Comparison of ENCODE assay signal across 19 cellular contexts in the genomic region with DNA sequence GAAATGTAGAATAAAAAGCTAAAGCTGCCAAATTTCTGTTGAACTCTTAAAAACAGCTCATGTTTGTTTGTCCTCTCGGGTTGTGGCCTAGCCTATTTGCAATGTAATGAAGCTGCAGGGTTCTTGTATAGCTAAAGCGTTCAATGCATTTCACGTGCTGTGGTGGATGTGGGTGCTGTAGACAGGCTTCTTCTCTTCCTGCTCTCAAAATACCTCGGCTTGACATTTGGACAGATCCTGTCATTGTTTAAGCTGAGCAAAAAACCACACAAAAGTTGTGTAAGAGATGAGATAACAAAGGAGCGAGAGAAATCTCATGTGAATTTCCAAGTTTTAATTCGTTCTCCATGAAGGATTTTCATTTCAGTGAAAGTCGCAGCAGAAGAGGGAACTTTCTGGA.
DNase-seq lines count a peak whose midpoint lies in the region; ATAC-seq, FAIRE-seq and TF ChIP-seq lines count a peak whose summit lies in the region.
"Had no signal": no experiment of that assay in that cellular context is flagged by ENCODE, and none has a peak within 500 bp of the region (broad histone marks: within the 10 kb centered on the region; RNA-seq: fewer than 3 reads in every experiment).

No MANE protein-coding gene starts in this region.

- no peak overlapping the region for H3K56ac ChIP-seq in H9 (ENCODE audit: insufficient read length, low read depth, low read length)

- no peak overlapping the region for H3K27ac ChIP-seq in H9 (ENCODE audit: insufficient read length, low read depth, low read length)
- H3K27ac ChIP-seq in brain microvascular endothelial cell: no peak overlapping the region
- no peak overlapping the region for H3K27ac ChIP-seq in small intestine (ENCODE audit: low read depth in 1 of 2, low read length in 1 of 2)
- H3K27ac ChIP-seq: pancreas, SK-N-MC, transverse colon had no signal

- no peak overlapping the region for H2BK12ac ChIP-seq in H9 (ENCODE audit: insufficient read length, low read depth, low read length)

- no peaks in the 10 kb centered on the region for H3K23me2 ChIP-seq in H9 (ENCODE audit: insufficient read length, low read depth, low read length, poor library complexity, severe bottlenecking)

- no peaks in the 10 kb centered on the region for H3K27me3 Mint-ChIP-seq in H9 (ENCODE audit: low read depth)

- H3K9me3 Mint-ChIP-seq in H9: peaks cover 5 to 10% of the 10 kb centered on the region in 2 experiments; a peak in 3 of 5 replicates
- H3K9me3 Mint-ChIP-seq: stimulated activated naive CD8-positive, alpha-beta T cell treated with anti-CD3 and anti-CD28 coated beads, Interleukin-15, Interleukin-2, amounts not matched to agents 100 ng/mL and 50 ng/mL, for 24 hours had no signal

- no peak overlapping the region for H3K14ac ChIP-seq in H9 (ENCODE audit: insufficient read depth, low read length)

- in situ Hi-C loops in brain microvascular endothelial cell (cut with HindIII; ENCODE audit: low pct_ligation_motif_present, low sequenced_read_pairs): loop anchor here (25.0 kb wide), 1 partner anchor 437 kb away; no protein-coding TSS in a partner anchor

- H3K9me3 ChIP-seq in H9 (ENCODE audit: control insufficient read depth, low read depth, low read length) (no peaks in the 10 kb centered on the region), small intestine (ENCODE audit: control insufficient read depth, low read depth) (no peaks in the 10 kb centered on the region)
- H3K9me3 ChIP-seq: pancreas, transverse colon had no signal

- H3K4me2 ChIP-seq in H9 (ENCODE audit: insufficient read depth, insufficient read length, low read length): no peak overlapping the region

- WGBS in H9 (ENCODE audit: extremely low coverage, insufficient read length, low lambda C conversion rate): no CpG with 5 or more reads among the region's 7 CpGs
- 68 to 83% (median 74%) methylated on average over 7 of the region's 7 CpGs for WGBS in small intestine, 3 donors

- H4K5ac ChIP-seq in H9 (ENCODE audit: insufficient read length, low read depth, low read length): no peak overlapping the region

- H3K4me3 ChIP-seq in brain microvascular endothelial cell (ENCODE audit: low read depth, low read length): no peak overlapping the region
- no peak overlapping the region for H3K4me3 ChIP-seq in small intestine (ENCODE audit: low read depth in 1 of 2, low read length in 2 of 2)
- H3K4me3 ChIP-seq: pancreas, SK-N-MC, transverse colon had no signal

- H4K20me1 ChIP-seq in H9 (ENCODE audit: control insufficient read depth, insufficient read depth, insufficient read length): no peaks in the 10 kb centered on the region

- peak overlapping the region in 2 of 3 experiments; percentile 77 to 83; a peak in 1 of 7 replicates for H3K27ac Mint-ChIP-seq in H9
- H3K27ac Mint-ChIP-seq: activated T-helper 2 cell treated with anti-CD3 and anti-CD28 coated beads, Interferon-gamma antibody, Interleukin-2, Interleukin-4, amounts not matched to agents 10 μg/mL and 5 μg/mL and 100 μg/mL, durations not matched to agents 14 hours and 24 hours and 36 hours; memory B cell; stimulated activated naive CD8-positive, alpha-beta T cell treated with anti-CD3 and anti-CD28 coated beads, Interleukin-15, Interleukin-2, amounts not matched to agents 100 ng/mL and 50 ng/mL, for 24 hours had no signal

- TF ChIP-seq CTCF in H9 (conservative IDR thresholded peaks at IDR 0.05) (no peak), brain microvascular endothelial cell (IDR thresholded peaks at IDR 0.05; ENCODE audit: low read depth, low read length, missing control alignments) (no peak)

- no peak for ATAC-seq in GM19397 (IDR thresholded peaks at IDR 0.05; ENCODE audit: unreplicated experiment)
- ATAC-seq: activated CD4-positive, CD25-positive, alpha-beta regulatory T cell treated with anti-CD3 and anti-CD28 coated beads, Interleukin-2, amount 50 U/mL, for 24 hours had no signal

- no peak overlapping the region for H3K4ac ChIP-seq in H9 (ENCODE audit: low read depth, low read length)

- no peak overlapping the region for H3T11ph ChIP-seq in H9 (ENCODE audit: low read length)

- DNase-seq in H9 (no peak), NCI-H226 (peak; percentile 15), brain microvascular endothelial cell (peak; percentile 45), iPS-NIHi7 (ENCODE audit: extremely low spot score) (peak; percentile 22), small intestine (no peak), NCI-H1105 (lab: John Stamatoyannopoulos, UW) (no peak), occipital lobe (lab: John Stamatoyannopoulos, UW) (no peak)
- DNase-seq: effector CD4-positive, alpha-beta T cell; naive B cell; NCI-H1436; pancreas; transverse colon had no signal

- peaks cover 8 to 10% of the 10 kb centered on the region in 2 experiments for H3K4me1 Mint-ChIP-seq in H9
- H3K4me1 Mint-ChIP-seq: memory B cell, naive B cell had no signal

- H3K4me1 ChIP-seq in H9 (ENCODE audit: insufficient read depth, low read length) (peaks cover 2% of the 10 kb centered on the region; the same call in 1 of the 2 replicates), small intestine (ENCODE audit: control insufficient read depth in 2 of 2, insufficient read depth in 1 of 2, low read depth in 1 of 2, low read length in 1 of 2) (no peaks in the 10 kb centered on the region)
- H3K4me1 ChIP-seq: transverse colon had no signal

- no peak overlapping the region for H4K91ac ChIP-seq in H9 (ENCODE audit: insufficient read length, low read depth, low read length)

- no peak overlapping the region for H4K8ac ChIP-seq in H9 (replicated peaks; ENCODE audit: insufficient read length, low read depth, low read length)

- H2AK5ac ChIP-seq in H9 (ENCODE audit: insufficient read length, low read length): no peak overlapping the region

- no peak overlapping the region for H2BK20ac ChIP-seq in H9 (ENCODE audit: low read depth, low read length, poor library complexity, severe bottlenecking)

- H2BK5ac ChIP-seq in H9 (ENCODE audit: insufficient read length, low read length): no peak overlapping the region

- H3K27me3 ChIP-seq in H9 (ENCODE audit: insufficient read depth, low read length) (no peaks in the 10 kb centered on the region), brain microvascular endothelial cell (replicated peaks) (no peaks in the 10 kb centered on the region), small intestine (ENCODE audit: control insufficient read depth in 2 of 2, insufficient read depth in 2 of 2, low read length in 2 of 2) (no peaks in the 10 kb centered on the region)
- H3K27me3 ChIP-seq: pancreas, transverse colon had no signal

- H3K9ac ChIP-seq in H9 (ENCODE audit: extremely low read depth, insufficient read length, low read length): no peak overlapping the region

- H2BK15ac ChIP-seq in H9 (ENCODE audit: low read depth, low read length): no peak overlapping the region

- no peak overlapping the region for H3K4me3 Mint-ChIP-seq in H9
- H3K4me3 Mint-ChIP-seq: memory B cell; naive B cell; stimulated activated naive CD8-positive, alpha-beta T cell treated with anti-CD3 and anti-CD28 coated beads, Interleukin-15, Interleukin-2, amounts not matched to agents 100 ng/mL and 50 ng/mL, for 24 hours had no signal

- no peaks in the 10 kb centered on the region for H3K79me1 ChIP-seq in H9 (ENCODE audit: insufficient read depth, low read depth, low read length, poor library complexity, severe bottlenecking)

- no peak overlapping the region for H3K18ac ChIP-seq in H9 (ENCODE audit: insufficient read length, low read depth, low read length)

- H3K36me3 ChIP-seq in brain microvascular endothelial cell (replicated peaks) (peaks cover 22% of the 10 kb centered on the region), small intestine (ENCODE audit: control insufficient read depth in 2 of 2, insufficient read depth in 2 of 2, low read length in 2 of 2) (peaks cover 3 to 5% of the 10 kb centered on the region in 2 donors)

- no peak for FAIRE-seq in small intestine (lab: Jason Lieb, UNC)
- FAIRE-seq: keratinocyte, pancreas had no signal

- H3K79me2 ChIP-seq in H9 (ENCODE audit: insufficient read depth, low read length): no peaks in the 10 kb centered on the region

- H3K23ac ChIP-seq in H9 (ENCODE audit: insufficient read length, low read depth, low read length): no peak overlapping the region

- peaks cover 10 to 44% (median 43%) of the 10 kb centered on the region in 3 experiments; a peak in 6 of 7 replicates for H3K36me3 Mint-ChIP-seq in H9 (ENCODE audit: insufficient read depth in 1 of 3, low read depth in 3 of 3)
- H3K36me3 Mint-ChIP-seq: memory B cell had no signal

- H2BK120ac ChIP-seq in H9 (ENCODE audit: low read depth, low read length, poor library complexity, severe bottlenecking): no peak overlapping the region

- H2AFZ ChIP-seq in H9 (ENCODE audit: low read length): no peak overlapping the region

Comparison
In these comparisons a context has a peak if more than half of its experiments do, and no peak if none do; other contexts are left out.
1. DNase-seq: peak in NCI-H226 (single experiment), brain microvascular endothelial cell (single experiment) and iPS-NIHi7 (single experiment); none in H9 (single experiment), small intestine (single experiment), NCI-H1105 (single experiment) and occipital lobe (single experiment).